In the genomic region with DNA sequence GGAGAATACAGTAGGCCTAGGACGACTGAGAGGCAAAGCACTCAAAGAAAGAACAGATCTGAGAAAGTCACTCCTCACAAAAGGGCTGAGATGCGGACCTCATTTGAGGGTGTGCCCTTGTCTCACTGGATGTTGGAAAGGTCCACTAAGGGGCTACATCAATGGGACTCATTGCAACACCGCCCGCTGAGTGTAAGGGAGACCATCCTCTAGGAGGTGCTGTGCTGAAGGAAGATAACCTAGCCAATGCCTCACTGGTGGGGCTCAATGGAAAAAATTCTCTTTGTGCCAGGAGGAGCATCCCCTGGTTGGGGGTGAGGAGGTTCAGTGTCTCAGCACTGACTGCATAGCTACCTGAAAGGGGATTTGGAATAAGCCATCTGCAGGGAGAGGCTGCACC, we compare ENCODE assay signal across 1 cellular context.
TF ChIP-seq lines count a peak whose summit lies in the region.

No MANE protein-coding gene starts in this region.

TF ChIP-seq in GM23338, 12 proteins besides CTCF, POLR2A, EP300 and RAD21 (continued from another document):
- TF ChIP-seq ZNF462 (CRISPR knock-in tag; IDR thresholded peaks at IDR 0.05) = no peak
- no peak for TF ChIP-seq JUNB (IDR thresholded peaks at IDR 0.05; ENCODE audit: unreplicated experiment)
- no peak for TF ChIP-seq POLR2AphosphoS5 (IDR thresholded peaks at IDR 0.05; ENCODE audit: low read depth)
- no peak for TF ChIP-seq NANOG (IDR thresholded peaks at IDR 0.05; ENCODE audit: borderline replicate concordance)
